Comparison of ENCODE assay signal across 24 cellular contexts in the genomic region with DNA sequence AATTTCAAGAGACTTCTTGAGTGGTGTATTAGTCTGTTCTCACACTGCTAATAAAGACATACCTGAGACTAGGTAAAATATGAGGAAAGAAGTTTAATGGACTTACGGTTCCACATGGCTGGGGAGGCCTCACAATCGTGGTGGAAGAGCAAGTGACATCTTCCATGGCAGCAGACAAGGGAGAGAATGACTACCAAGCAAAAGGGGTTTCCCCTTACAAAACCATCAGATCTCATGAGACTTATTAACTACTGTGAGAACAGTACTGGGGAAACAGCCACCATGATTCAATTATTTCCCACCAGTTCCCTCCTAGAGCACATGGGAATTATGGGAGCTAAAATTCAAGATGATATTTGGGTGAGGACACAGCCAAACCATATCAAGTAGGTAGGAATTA.
"Had no signal": no experiment of that assay in that cellular context is flagged by ENCODE, and none has a peak within 500 bp of the region (broad histone marks: within the 10 kb centered on the region; RNA-seq: fewer than 3 reads in every experiment).

No MANE protein-coding gene starts in this region.

- H3K27me3 Mint-ChIP-seq: effector memory CD8-positive, alpha-beta T cell; memory B cell; stimulated activated memory B cell treated with anti-CD40 and anti-IgM and Interleukin-4, amounts not matched to agents 10 μg/mL and 1 μg/mL and 100 μg/mL, for 72 hours; type B pancreatic cell had no signal

- DNase-seq: cortex of kidney; effector memory CD8-positive, alpha-beta T cell; erythroblast; esophagus squamous epithelium; foreskin melanocyte; hypothalamus; natural killer cell; pancreas; stimulated activated CD4-positive, alpha-beta T cell treated with anti-CD3 and anti-CD28 coated beads, Interleukin-2, amount 100 ng/mL, for 24 hours; stimulated activated CD4-positive, alpha-beta T cell treated with anti-CD3 and anti-CD28 coated beads, Interleukin-4, amount 100 ng/mL, for 24 hours; stimulated activated naive CD8-positive, alpha-beta T cell treated with anti-CD3 and anti-CD28 coated beads, Interleukin-15, Interleukin-2, amounts not matched to agents 100 U/mL and 50 U/mL, for 24 hours; substantia nigra; testis; tibial artery had no signal

- H3K27ac ChIP-seq: esophagus squamous epithelium, neutrophil, pancreas, right atrium auricular region, testis, tibial artery had no signal

- H3K9me3 Mint-ChIP-seq: memory B cell, type B pancreatic cell had no signal

- H3K27ac Mint-ChIP-seq: effector memory CD8-positive, alpha-beta T cell; memory B cell; natural killer cell; stimulated activated memory B cell treated with anti-CD40 and anti-IgM and Interleukin-4, amounts not matched to agents 10 μg/mL and 1 μg/mL and 100 μg/mL, for 72 hours; type B pancreatic cell had no signal

- H3K9me3 ChIP-seq: esophagus squamous epithelium, neutrophil, pancreas, right atrium auricular region, testis, tibial artery had no signal

- H3K36me3 Mint-ChIP-seq: memory B cell; natural killer cell; stimulated activated memory B cell treated with anti-CD40 and anti-IgM and Interleukin-4, amounts not matched to agents 10 μg/mL and 1 μg/mL and 100 μg/mL, for 72 hours; type B pancreatic cell had no signal

- H3K4me2 ChIP-seq: smooth muscle cell had no signal

- H3K4me3 Mint-ChIP-seq: effector memory CD8-positive, alpha-beta T cell; memory B cell; natural killer cell; neural crest cell; stimulated activated memory B cell treated with anti-CD40 and anti-IgM and Interleukin-4, amounts not matched to agents 10 μg/mL and 1 μg/mL and 100 μg/mL, for 72 hours; type B pancreatic cell had no signal

- H3K4me1 ChIP-seq: esophagus squamous epithelium, pancreas, right atrium auricular region, testis, tibial artery had no signal

- H3K4me3 ChIP-seq: esophagus squamous epithelium, lung, pancreas, right atrium auricular region, smooth muscle cell, testis, tibial artery had no signal

- H3K36me3 ChIP-seq: esophagus squamous epithelium, neutrophil, pancreas, right atrium auricular region, tibial artery had no signal

- H3K4me1 Mint-ChIP-seq: memory B cell; natural killer cell; neural crest cell; stimulated activated memory B cell treated with anti-CD40 and anti-IgM and Interleukin-4, amounts not matched to agents 10 μg/mL and 1 μg/mL and 100 μg/mL, for 72 hours had no signal

- ATAC-seq: effector memory CD8-positive, alpha-beta T cell; left lobe of liver; natural killer cell; pancreas; sciatic nerve; stimulated activated memory B cell treated with anti-CD40 and anti-IgM and Interleukin-4, amounts not matched to agents 10 μg/mL and 1 μg/mL and 100 μg/mL, for 72 hours; stimulated activated naive CD8-positive, alpha-beta T cell treated with anti-CD3 and anti-CD28 coated beads, Interleukin-15, Interleukin-2, amounts not matched to agents 100 U/mL and 50 U/mL, for 24 hours had no signal

- H3K27me3 ChIP-seq: esophagus squamous epithelium, neutrophil, pancreas, right atrium auricular region, testis, tibial artery had no signal
